8 cellular contexts compared by ENCODE assay signal in genomic region chr17:49850772-49851386, GRCh38. TPM values are rescaled to one million over a fixed set of nuclear protein-coding genes. Genes with fewer than 3 reads are reported as not detected.
A peak's percentile ranks its signal among the peaks of the same experiment; 100 is the strongest.
DNase-seq lines count a peak whose midpoint lies in the region; ATAC-seq and TF ChIP-seq lines count a peak whose summit lies in the region.

No MANE protein-coding gene starts in this region.

- no peak for DNase-seq in fibroblast of pulmonary artery (ENCODE audit: low read depth)
- DNase-seq in trophoblast cell = peak in 1 of 2 donors; percentile 19
- no peak for DNase-seq in pons (ENCODE audit: low spot score)
- no peak for DNase-seq in NCI-H2029 treated with DMSO at 0.1 percent for 48 hours (lab: John Stamatoyannopoulos, UW)

- peaks cover 2% of the 10 kb centered on the region for H3K79me2 ChIP-seq in trophoblast cell (ENCODE audit: control insufficient read depth, insufficient read depth, low read length, poor library complexity)

- no peaks in the 10 kb centered on the region for H3K79me1 ChIP-seq in trophoblast cell (ENCODE audit: low read length)

- H2AFZ ChIP-seq in trophoblast cell (ENCODE audit: insufficient read depth, low read length, poor library complexity) = no peak overlapping the region

- TF ChIP-seq CTCF in GM12875 (IDR thresholded peaks at IDR 0.05; ENCODE audit: borderline replicate concordance, insufficient read depth, low read depth, low read length) = no peak
- TF ChIP-seq CTCF in fibroblast of pulmonary artery (IDR thresholded peaks at IDR 0.05; ENCODE audit: low read length, missing control alignments) = no peak

- ATAC-seq in SK-N-SH treated with all-trans-retinoic acid at 6 μM for 48 hours (peak; percentile 46), GM19455 (IDR thresholded peaks at IDR 0.05; ENCODE audit: unreplicated experiment) (no peak), GM21381 (IDR thresholded peaks at IDR 0.05; ENCODE audit: unreplicated experiment) (no peak)

- no peak overlapping the region for H2BK120ac ChIP-seq in trophoblast cell (ENCODE audit: insufficient read depth, low read length, poor library complexity)

- H3K4me2 ChIP-seq in trophoblast cell (ENCODE audit: low read length) = peak overlapping the region; percentile 85

- no peaks in the 10 kb centered on the region for H3K9me3 ChIP-seq in trophoblast cell (ENCODE audit: insufficient read depth, low read depth, low read length)

- peaks cover 17% of the 10 kb centered on the region for H3K27me3 ChIP-seq in trophoblast cell (ENCODE audit: insufficient read depth, low read length)

- no peak overlapping the region for H2AK5ac ChIP-seq in trophoblast cell (ENCODE audit: low read length)

- H3K4me3 ChIP-seq in GM12875 (ENCODE audit: low read depth, low read length) (peak overlapping the region; percentile 52), fibroblast of pulmonary artery (replicated peaks; ENCODE audit: low read depth, low read length) (peak overlapping the region; percentile 58), trophoblast cell (ENCODE audit: low read depth, low read length) (peak overlapping the region; percentile 14)

- no peak overlapping the region for H3K18ac ChIP-seq in trophoblast cell (ENCODE audit: low read length)

- no peak overlapping the region for H2BK12ac ChIP-seq in trophoblast cell (ENCODE audit: low read length)

- no peak overlapping the region for H2BK5ac ChIP-seq in trophoblast cell (ENCODE audit: low read depth, low read length, poor library complexity)

- no peak overlapping the region for H3K23ac ChIP-seq in trophoblast cell (ENCODE audit: low read length)

- H3K27ac ChIP-seq in trophoblast cell (ENCODE audit: low read depth, low read length) = no peak overlapping the region

- H3K4ac ChIP-seq in trophoblast cell (ENCODE audit: low read depth, low read length) = no peak overlapping the region

- no peak overlapping the region for H3K9ac ChIP-seq in trophoblast cell (ENCODE audit: low read length)

- peak overlapping the region; percentile 28 for H4K91ac ChIP-seq in trophoblast cell (ENCODE audit: low read depth, low read length)

- H4K8ac ChIP-seq in trophoblast cell (ENCODE audit: low read depth, low read length) = peak overlapping the region; percentile 69

- peak overlapping the region; percentile 13 for H4K12ac ChIP-seq in trophoblast cell (ENCODE audit: low read depth, low read length)

- no CpG with 5 or more reads among the region's 61 CpGs for WGBS in trophoblast cell (ENCODE audit: extremely low coverage, insufficient coverage, insufficient read length)

- peaks cover 3 to 6% of the 10 kb centered on the region in 2 experiments for H3K36me3 ChIP-seq in trophoblast cell (ENCODE audit: control insufficient read depth in 1 of 2, insufficient read depth in 2 of 2, low read length in 2 of 2)

- peak overlapping the region; percentile 33 for H3K14ac ChIP-seq in trophoblast cell (ENCODE audit: low read length)

- peaks cover 3 to 7% of the 10 kb centered on the region in 2 experiments for H3K4me1 ChIP-seq in trophoblast cell (ENCODE audit: control insufficient read depth in 1 of 2, insufficient read depth in 2 of 2, low read length in 2 of 2)

TF ChIP-seq in SK-N-SH treated with all-trans-retinoic acid at 6 μM for 48 hours, 23 proteins besides CTCF, POLR2A, EP300 and RAD21:
- no peak for TF ChIP-seq SNAI2 (CRISPR knock-in tag; IDR thresholded peaks at IDR 0.05)
- no peak for TF ChIP-seq ZNF8 (CRISPR knock-in tag; IDR thresholded peaks at IDR 0.05)
- no peak for TF ChIP-seq OSR1 (CRISPR knock-in tag; IDR thresholded peaks at IDR 0.05)
- no peak for TF ChIP-seq RARB (CRISPR knock-in tag; IDR thresholded peaks at IDR 0.05)
- TF ChIP-seq PATZ1 (CRISPR knock-in tag; IDR thresholded peaks at IDR 0.05; ENCODE audit: borderline replicate concordance) = no peak
- no peak for TF ChIP-seq ZNF70 (CRISPR knock-in tag; IDR thresholded peaks at IDR 0.05)
- no peak for TF ChIP-seq TCF4 (CRISPR knock-in tag; IDR thresholded peaks at IDR 0.05; ENCODE audit: borderline replicate concordance)
- TF ChIP-seq GLIS3 (CRISPR knock-in tag; IDR thresholded peaks at IDR 0.05) = no peak
- no peak for TF ChIP-seq CREB5 (CRISPR knock-in tag; IDR thresholded peaks at IDR 0.05; ENCODE audit: low read depth)
- no peak for TF ChIP-seq TOX (CRISPR knock-in tag; IDR thresholded peaks at IDR 0.05; ENCODE audit: borderline replicate concordance)
- TF ChIP-seq ESRRG (CRISPR knock-in tag; IDR thresholded peaks at IDR 0.05) = no peak
- no peak for TF ChIP-seq CSDC2 (CRISPR knock-in tag; IDR thresholded peaks at IDR 0.05)
- no peak for TF ChIP-seq ARNTL (CRISPR knock-in tag; IDR thresholded peaks at IDR 0.05; ENCODE audit: borderline replicate concordance, low read depth)
- no peak for TF ChIP-seq ZC3H10 (CRISPR knock-in tag; IDR thresholded peaks at IDR 0.05)
- TF ChIP-seq ISL1 (CRISPR knock-in tag; IDR thresholded peaks at IDR 0.05) = no peak
- TF ChIP-seq ZFP3 (CRISPR knock-in tag; IDR thresholded peaks at IDR 0.05) = no peak

RNA-seq across cellular contexts. Expression of gene TAC4, which starts 3.0 kb away (rescaled TPM):
- 0.34 and 0.93 TPM in 2 replicates for polyA plus RNA-seq in trophoblast cell (2013)
